8 cellular contexts compared by ENCODE assay signal in genomic region chr2:168961450-168962229, GRCh38.
DNase-seq lines count a peak whose midpoint lies in the region; ATAC-seq and TF ChIP-seq lines count a peak whose summit lies in the region.

No MANE protein-coding gene starts in this region.

- intact Hi-C loops in OCI-LY7 (cut with micrococcal nuclease; ENCODE audit: unreplicated experiment) (loop anchor here (1.0 to 2.0 kb wide), 4 partner anchors 146 to 259 kb away; no protein-coding TSS in a partner anchor), spleen (cut with DNase I; ENCODE audit: low total_unique reads) (loop anchor here (5.0 kb wide), 1 partner anchor 181 kb away; no protein-coding TSS in a partner anchor)

- H3K79me2 ChIP-seq in OCI-LY7 (ENCODE audit: insufficient read depth, low read depth, low read length), result no peaks in the 10 kb centered on the region

- 100% methylated on average over 1 of the region's 5 CpGs for WGBS in iPS DF 6.9 (ENCODE audit: insufficient coverage, insufficient read length)
- 15 to 20% (median 18%) methylated on average over 5 of the region's 5 CpGs for WGBS in spleen, 5 donors

- POLR2A ChIA-PET in OCI-LY7 (lab: Charles Lee), result interaction anchor here (0.6 kb wide), 1 partner anchor 260 kb away, joined by 3 read pairs; no protein-coding TSS in a partner anchor

- ATAC-seq in GM21526 (IDR thresholded peaks at IDR 0.05; ENCODE audit: low FRiP score, unreplicated experiment), result peak; percentile 92

- no peak overlapping the region for H3K4me2 ChIP-seq in OCI-LY7 (ENCODE audit: low read length)

- DNase-seq in activated gamma-delta T cell treated with Interleukin-2 at 50 U/mL for 16 hours (peak; percentile 46), activated gamma-delta T cell (lab: John Stamatoyannopoulos, UW) (no peak), HuH-7 (ENCODE audit: low spot score) (peak; percentile 17), OCI-LY7 (ENCODE audit: low spot score) (peak; percentile 68), astrocyte of the hippocampus (ENCODE audit: low read depth, low spot score) (peak; percentile 89), iPS DF 6.9 (ENCODE audit: low read depth, low spot score) (peak; percentile 73), spleen (no peak)

- TF ChIP-seq POLR2A in spleen (IDR thresholded peaks at IDR 0.05), result no peak

- no peaks in the 10 kb centered on the region for H3K9me2 ChIP-seq in OCI-LY7 (ENCODE audit: insufficient read depth, low read length)

- H3K27me3 ChIP-seq in iPS DF 6.9 (ENCODE audit: control insufficient read depth, insufficient read depth, low read length) (no peaks in the 10 kb centered on the region), spleen (replicated peaks in 1 of 7) (no peaks in the 10 kb centered on the region)

- H3K36me3 ChIP-seq in OCI-LY7 (ENCODE audit: insufficient read depth, low read length), result no peaks in the 10 kb centered on the region
- H3K36me3 ChIP-seq in iPS DF 6.9 (ENCODE audit: control insufficient read depth, insufficient read depth, low read length), result no peaks in the 10 kb centered on the region
- H3K36me3 ChIP-seq in spleen, result no peaks in the 10 kb centered on the region

- H3K4me1 ChIP-seq in OCI-LY7 (ENCODE audit: insufficient read depth, low read length, poor library complexity, severe bottlenecking) (no peaks in the 10 kb centered on the region), iPS DF 6.9 (ENCODE audit: control insufficient read depth, insufficient read depth, low read length) (no peaks in the 10 kb centered on the region), spleen (peaks cover 0 to 11% (median 3%) of the 10 kb centered on the region in 6 donors)

- H2AFZ ChIP-seq in OCI-LY7 (ENCODE audit: low read length), result no peak overlapping the region

- H4K20me1 ChIP-seq in OCI-LY7 (ENCODE audit: insufficient read depth, low read length), result no peaks in the 10 kb centered on the region

- H3K4me3 ChIP-seq in OCI-LY7 (ENCODE audit: low read depth, low read length, poor library complexity, severe bottlenecking) (no peak overlapping the region), iPS DF 6.9 (ENCODE audit: low read length) (no peak overlapping the region), spleen (no peak overlapping the region)

- CTCF ChIA-PET in OCI-LY7 (lab: Charles Lee; ENCODE audit: unreplicated experiment), result no interaction called here

- BruUV-seq in OCI-LY7 (replicated peaks; lab: Mats Ljungman, UMichigan), result no TSS peak

- H3K9me3 ChIP-seq in OCI-LY7 (ENCODE audit: low read length), result no peaks in the 10 kb centered on the region
- no peaks in the 10 kb centered on the region for H3K9me3 ChIP-seq in iPS DF 6.9 (ENCODE audit: control insufficient read depth, insufficient read depth, low read length)
- H3K9me3 ChIP-seq in spleen, result no peaks in the 10 kb centered on the region

- TF ChIP-seq CTCF in OCI-LY7 (conservative IDR thresholded peaks at IDR 0.05; ENCODE audit: low read length) (peak; percentile 91), spleen (IDR thresholded peaks at IDR 0.05 in 8 of 11, conservative IDR thresholded peaks at IDR 0.05 in 3 of 11) (peak; percentile 61 to 85 (median 77))

- H3K27ac ChIP-seq in OCI-LY7 (ENCODE audit: low read depth, low read length, poor library complexity, severe bottlenecking), result no peak overlapping the region
- no peak overlapping the region for H3K27ac ChIP-seq in iPS DF 6.9 (ENCODE audit: low read length)
- H3K27ac ChIP-seq in spleen, result no peak overlapping the region

Comparison
In these comparisons a context has a peak if more than half of its experiments do, and no peak if none do; other contexts are left out.
1. DNase-seq: peak in activated gamma-delta T cell treated with Interleukin-2 at 50 U/mL for 16 hours (single experiment), HuH-7 (single experiment), OCI-LY7 (single experiment), astrocyte of the hippocampus (single experiment) and iPS DF 6.9 (single experiment); none in activated gamma-delta T cell (single experiment) and spleen (single experiment).